20 cellular contexts compared by ENCODE assay signal in the genomic region with DNA sequence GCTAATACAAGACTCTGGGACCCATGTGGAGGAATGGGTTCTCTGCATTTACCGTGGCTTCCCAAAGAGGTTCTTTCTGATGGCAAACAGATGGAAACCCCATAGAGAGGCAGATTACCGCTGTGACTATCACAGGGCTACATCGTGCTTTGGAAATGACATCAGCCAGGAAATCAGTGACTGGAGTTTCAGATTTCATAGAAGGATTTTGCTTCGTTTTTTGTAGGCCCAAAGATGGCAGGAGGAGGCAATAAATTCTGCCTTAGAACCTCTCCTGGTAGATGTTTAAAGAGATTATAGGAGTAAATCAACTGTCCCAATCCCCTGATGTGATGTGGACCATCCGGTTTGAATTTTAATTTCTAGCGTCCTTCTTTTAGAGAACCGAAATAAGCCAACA.
DNase-seq lines count a peak whose midpoint lies in the region; ATAC-seq and TF ChIP-seq lines count a peak whose summit lies in the region.
"Had no signal": no experiment of that assay in that cellular context is flagged by ENCODE, and none has a peak within 500 bp of the region (broad histone marks: within the 10 kb centered on the region; RNA-seq: fewer than 3 reads in every experiment).

No MANE protein-coding gene starts in this region.

- peaks cover 36% of the 10 kb centered on the region for H3K4me1 Mint-ChIP-seq in HFFc6 (ENCODE audit: low read depth)
- H3K4me1 Mint-ChIP-seq: activated CD4-positive, alpha-beta T cell treated with anti-CD3 and anti-CD28 coated beads, Interleukin-2, amount 10 ng/mL, durations not matched to agents 7 days and 5 days; T-helper 17 cell had no signal

- no peak overlapping the region for H3K27ac ChIP-seq in uterus
- H3K27ac ChIP-seq: dorsolateral prefrontal cortex, gastroesophageal sphincter had no signal

- H3K36me3 Mint-ChIP-seq in HFFc6 (ENCODE audit: low read depth): peaks cover 5% of the 10 kb centered on the region
- peaks cover 6 to 12% of the 10 kb centered on the region in 2 donors for H3K36me3 Mint-ChIP-seq in activated naive CD4-positive, alpha-beta T cell treated with anti-CD3 and anti-CD28 coated beads, Interleukin-2, amount 50 U/mL, for 72 hours

- DNase-seq in DMS 273 treated with DMSO at 0.1 percent for 48 hours (lab: John Stamatoyannopoulos, UW) (peak; percentile 60), HFFc6 (peak; percentile 19), astrocyte of the spinal cord (ENCODE audit: low read depth, low spot score) (peak; percentile 56), left kidney (ENCODE audit: low read depth, low spot score) (peak; percentile 46), HT-29 (ENCODE audit: low spot score) (no peak), uterus (no peak)
- no peak for DNase-seq in stimulated activated naive CD8-positive, alpha-beta T cell treated with anti-CD3 and anti-CD28 coated beads, Interleukin-15, Interleukin-2, amounts not matched to agents 100 U/mL and 50 U/mL, for 24 hours
- no peak for DNase-seq in activated naive CD4-positive, alpha-beta T cell treated with anti-CD3 and anti-CD28 coated beads, Interleukin-2, amount 50 U/mL, for 72 hours (ENCODE audit: low spot score in 2 of 2)
- DNase-seq: activated CD4-positive, alpha-beta T cell treated with anti-CD3 and anti-CD28 coated beads, Interleukin-2, amount 10 ng/mL, durations not matched to agents 7 days and 5 days; activated T-cell treated with anti-CD3 and anti-CD28 coated beads, Interleukin-2, amount 50 U/mL, for 72 hours; amniotic stem cell; BE2C; DND-41; dorsolateral prefrontal cortex; islet precursor cell; stimulated activated CD4-positive, alpha-beta T cell treated with anti-CD3 and anti-CD28 coated beads, Interleukin-4, amount 100 ng/mL, for 24 hours; stimulated activated naive CD4-positive, alpha-beta T cell; T-helper 17 cell had no signal

- H3K9me3 ChIP-seq in uterus: no peaks in the 10 kb centered on the region
- H3K9me3 ChIP-seq: BE2C, gastroesophageal sphincter had no signal

- TF ChIP-seq CTCF in HFFc6 (IDR thresholded peaks at IDR 0.05) (no peak), astrocyte of the spinal cord (IDR thresholded peaks at IDR 0.05; ENCODE audit: low read depth, low read length) (no peak), uterus (IDR thresholded peaks at IDR 0.05) (no peak)

- peak overlapping the region; percentile 80 for H3K27ac Mint-ChIP-seq in HFFc6
- no peak overlapping the region for H3K27ac Mint-ChIP-seq in activated naive CD4-positive, alpha-beta T cell treated with anti-CD3 and anti-CD28 coated beads, Interleukin-2, amount 50 U/mL, for 72 hours
- H3K27ac Mint-ChIP-seq: activated CD4-positive, alpha-beta T cell treated with anti-CD3 and anti-CD28 coated beads, Interleukin-2, amount 10 ng/mL, durations not matched to agents 7 days and 5 days; activated T-cell treated with anti-CD3 and anti-CD28 coated beads, Interleukin-2, amount 50 U/mL, for 72 hours; T-helper 17 cell had no signal

- TF ChIP-seq POLR2A in uterus (IDR thresholded peaks at IDR 0.05): no peak

- H3K4me3 Mint-ChIP-seq in HFFc6: peak overlapping the region; percentile 78
- H3K4me3 Mint-ChIP-seq: activated CD4-positive, alpha-beta T cell treated with anti-CD3 and anti-CD28 coated beads, Interleukin-2, amount 10 ng/mL, durations not matched to agents 7 days and 5 days; activated T-cell treated with anti-CD3 and anti-CD28 coated beads, Interleukin-2, amount 50 U/mL, for 72 hours; T-helper 17 cell had no signal

- H3K27me3 Mint-ChIP-seq in HFFc6 (ENCODE audit: insufficient read depth): no peaks in the 10 kb centered on the region; the same call in 1 of the 2 replicates
- H3K27me3 Mint-ChIP-seq: activated CD4-positive, alpha-beta T cell treated with anti-CD3 and anti-CD28 coated beads, Interleukin-2, amount 10 ng/mL, durations not matched to agents 7 days and 5 days had no signal

- ATAC-seq in stimulated activated naive CD8-positive, alpha-beta T cell treated with anti-CD3 and anti-CD28 coated beads, Interleukin-15, Interleukin-2, amounts not matched to agents 100 U/mL and 50 U/mL, for 24 hours: no peak
- ATAC-seq in activated naive CD4-positive, alpha-beta T cell treated with anti-CD3 and anti-CD28 coated beads, Interleukin-2, amount 50 U/mL, for 72 hours: no peak
- ATAC-seq: activated T-cell treated with anti-CD3 and anti-CD28 coated beads, Interleukin-2, amount 50 U/mL, for 72 hours; gastroesophageal sphincter; HCT116; T-helper 17 cell had no signal

- no peaks in the 10 kb centered on the region for H3K36me3 ChIP-seq in uterus
- H3K36me3 ChIP-seq: BE2C, gastroesophageal sphincter had no signal

- H3K9me3 Mint-ChIP-seq in HFFc6: peaks cover 19% of the 10 kb centered on the region
- H3K9me3 Mint-ChIP-seq in activated naive CD4-positive, alpha-beta T cell treated with anti-CD3 and anti-CD28 coated beads, Interleukin-2, amount 50 U/mL, for 72 hours: peaks cover 0 to 4% of the 10 kb centered on the region in 2 donors

- intact Hi-C loops in uterus (cut with DNase I; ENCODE audit: low total_unique reads): no loop called here

- in situ Hi-C loops in astrocyte of the spinal cord (cut with HindIII; ENCODE audit: low sequenced_read_pairs): no loop called here

- no peaks in the 10 kb centered on the region for H3K27me3 ChIP-seq in uterus
- H3K27me3 ChIP-seq: BE2C, dorsolateral prefrontal cortex, gastroesophageal sphincter had no signal

- H3K4me3 ChIP-seq in astrocyte of the spinal cord (ENCODE audit: low read depth, low read length) (no peak overlapping the region), uterus (no peak overlapping the region)
- H3K4me3 ChIP-seq: dorsolateral prefrontal cortex, gastroesophageal sphincter had no signal

- H3K4me1 ChIP-seq in uterus: no peaks in the 10 kb centered on the region

Comparison
In these comparisons a context has a peak if more than half of its experiments do, and no peak if none do; other contexts are left out.
1. DNase-seq: peak in DMS 273 treated with DMSO at 0.1 percent for 48 hours (single experiment), HFFc6 (single experiment), astrocyte of the spinal cord (single experiment) and left kidney (single experiment); none in stimulated activated naive CD8-positive, alpha-beta T cell treated with anti-CD3 and anti-CD28 coated beads, Interleukin-15, Interleukin-2, amounts not matched to agents 100 U/mL and 50 U/mL, for 24 hours (single experiment), activated naive CD4-positive, alpha-beta T cell treated with anti-CD3 and anti-CD28 coated beads, Interleukin-2, amount 50 U/mL, for 72 hours (0 of 2), HT-29 (single experiment) and uterus (0 of 2).